In genomic region chr9:34989056-34989945, GRCh38 we compare ENCODE assay signal across 8 cellular contexts. TPM values are rescaled to one million over a fixed set of nuclear protein-coding genes. Genes with fewer than 3 reads are reported as not detected.
DNase-seq lines count a peak whose midpoint lies in the region; ATAC-seq and TF ChIP-seq lines count a peak whose summit lies in the region.

Gene DNAJB5, plus strand, starts transcription at chr9:34989745. Its CDS starts 886 bp downstream, at chr9:34990631.

- no peaks in the 10 kb centered on the region for H3K27me3 Mint-ChIP-seq in naive thymus-derived CD4-positive, alpha-beta T cell
- H3K27me3 Mint-ChIP-seq in stimulated activated memory B cell treated with anti-CD40 and anti-IgM and Interleukin-4, amounts not matched to agents 10 μg/mL and 1 μg/mL and 100 μg/mL, for 72 hours = peaks cover 9% of the 10 kb centered on the region

- ATAC-seq in naive thymus-derived CD4-positive, alpha-beta T cell = peak; percentile 96
- ATAC-seq in stimulated activated memory B cell treated with anti-CD40 and anti-IgM and Interleukin-4, amounts not matched to agents 10 μg/mL and 1 μg/mL and 100 μg/mL, for 72 hours = peak; percentile 96

- no peaks in the 10 kb centered on the region for H3K36me3 ChIP-seq in naive thymus-derived CD4-positive, alpha-beta T cell (ENCODE audit: control insufficient read depth in 2 of 3, insufficient read depth in 3 of 3, low read length in 3 of 3)

- H3K4me3 ChIP-seq in LNCaP clone FGC (ENCODE audit: low read depth, low read length) (peak within 1 kb of the TSS; percentile 84), fibroblast of mammary gland (ENCODE audit: control insufficient read depth, low read depth, low read length) (peak within 1 kb of the TSS; percentile 66)
- peak within 1 kb of the TSS; percentile 77 for H3K4me3 ChIP-seq in naive thymus-derived CD4-positive, alpha-beta T cell (ENCODE audit: low read length)

- H3K9me3 Mint-ChIP-seq in naive thymus-derived CD4-positive, alpha-beta T cell = no peaks in the 10 kb centered on the region
- no peaks in the 10 kb centered on the region for H3K9me3 Mint-ChIP-seq in stimulated activated memory B cell treated with anti-CD40 and anti-IgM and Interleukin-4, amounts not matched to agents 10 μg/mL and 1 μg/mL and 100 μg/mL, for 72 hours

- POLR2A ChIA-PET in RWPE1 (lab: Yijun Ruan, JAX; ENCODE audit: low non-redundant PET) = interaction anchor here (0.6 kb wide), 1 partner anchor 77 kb away, joined by 4 read pairs; no protein-coding TSS in a partner anchor
- POLR2A ChIA-PET in naive thymus-derived CD4-positive, alpha-beta T cell (lab: Charles Lee) = interaction anchor here (0.8 to 1.0 kb wide), 2 partner anchors 13 to 82 kb away, joined by 3 read pairs; no protein-coding TSS in a partner anchor

- H3K4me3 Mint-ChIP-seq in naive thymus-derived CD4-positive, alpha-beta T cell = peak within 1 kb of the TSS; percentile 85 to 100 (median 96)
- peak within 1 kb of the TSS; percentile 83 for H3K4me3 Mint-ChIP-seq in stimulated activated memory B cell treated with anti-CD40 and anti-IgM and Interleukin-4, amounts not matched to agents 10 μg/mL and 1 μg/mL and 100 μg/mL, for 72 hours

- peaks cover 19 to 37% of the 10 kb centered on the region in 2 donors for H3K4me1 ChIP-seq in naive thymus-derived CD4-positive, alpha-beta T cell (ENCODE audit: control insufficient read depth in 2 of 2, insufficient read depth in 2 of 2, low read length in 2 of 2)

- H3K36me3 Mint-ChIP-seq in naive thymus-derived CD4-positive, alpha-beta T cell = no peaks in the 10 kb centered on the region
- H3K36me3 Mint-ChIP-seq in stimulated activated memory B cell treated with anti-CD40 and anti-IgM and Interleukin-4, amounts not matched to agents 10 μg/mL and 1 μg/mL and 100 μg/mL, for 72 hours = no peaks in the 10 kb centered on the region

- peaks cover 35 to 62% (median 49%) of the 10 kb centered on the region in 7 donors for H3K4me1 Mint-ChIP-seq in naive thymus-derived CD4-positive, alpha-beta T cell
- H3K4me1 Mint-ChIP-seq in stimulated activated memory B cell treated with anti-CD40 and anti-IgM and Interleukin-4, amounts not matched to agents 10 μg/mL and 1 μg/mL and 100 μg/mL, for 72 hours = peaks cover 79% of the 10 kb centered on the region

- DNase-seq in EL = peak; percentile 100
- peak; percentile 100 for DNase-seq in H4 (ENCODE audit: low spot score)
- DNase-seq in LNCaP clone FGC (ENCODE audit: low read depth) = peak; percentile 99
- peak; percentile 100 for DNase-seq in RWPE1 (ENCODE audit: low spot score)
- DNase-seq in activated T-helper 9 cell treated with anti-CD3 and anti-CD28 coated beads, Interleukin-2, amount 50 U/mL, for 16 hours (ENCODE audit: low read depth) = peak; percentile 95
- DNase-seq in fibroblast of mammary gland (ENCODE audit: low read depth) = peak; percentile 100
- peak; percentile 96 to 98 (median 97) for DNase-seq in naive thymus-derived CD4-positive, alpha-beta T cell

- peak within 1 kb of the TSS; percentile 64 to 94 (median 89) for H3K27ac Mint-ChIP-seq in naive thymus-derived CD4-positive, alpha-beta T cell
- peak within 1 kb of the TSS; percentile 81 for H3K27ac Mint-ChIP-seq in stimulated activated memory B cell treated with anti-CD40 and anti-IgM and Interleukin-4, amounts not matched to agents 10 μg/mL and 1 μg/mL and 100 μg/mL, for 72 hours

- no peaks in the 10 kb centered on the region for H3K9me3 ChIP-seq in naive thymus-derived CD4-positive, alpha-beta T cell (ENCODE audit: control insufficient read depth in 2 of 3, low read length in 3 of 3)

- no peaks in the 10 kb centered on the region for H3K27me3 ChIP-seq in naive thymus-derived CD4-positive, alpha-beta T cell (ENCODE audit: control insufficient read depth in 2 of 2, insufficient read depth in 2 of 2, low read length in 2 of 2)

- TF ChIP-seq CTCF in LNCaP clone FGC (IDR thresholded peaks at IDR 0.05; ENCODE audit: control insufficient read depth, extremely low read depth, insufficient read depth) (no peak), RWPE1 (conservative IDR thresholded peaks at IDR 0.05; ENCODE audit: low read depth) (no peak), fibroblast of mammary gland (conservative IDR thresholded peaks at IDR 0.05; ENCODE audit: control insufficient read depth, insufficient read depth, low read depth, low read length) (no peak)

- H3K27ac ChIP-seq in RWPE1 = peak within 1 kb of the TSS; percentile 94
- H3K27ac ChIP-seq in naive thymus-derived CD4-positive, alpha-beta T cell (ENCODE audit: low read depth, low read length) = peak within 1 kb of the TSS; percentile 77

- CTCF ChIA-PET in RWPE1 (lab: Yijun Ruan, JAX) = interaction anchor here (0.6 to 1.3 kb wide), 2 partner anchors 90 to 425 kb away, joined by 3 to 5 read pairs; no protein-coding TSS in a partner anchor
- CTCF ChIA-PET in naive thymus-derived CD4-positive, alpha-beta T cell (lab: Charles Lee) = interaction anchor here (1.5 kb wide), 1 partner anchor 90 kb away, joined by 6 read pairs; no protein-coding TSS in a partner anchor

- intact Hi-C loops in naive thymus-derived CD4-positive, alpha-beta T cell (cut with micrococcal nuclease) = loop anchor here (1.0 to 10.0 kb wide), 24 partner anchors 47 to 942 kb away; partner anchors contain the start of genes KIF24 (in 2 of the 2), NUDT2 (in 2 of the 2), PIGO (in 2 of the 2) and SIGMAR1 (in 2 of the 2)

RNA-seq across cellular contexts. Expression of gene DNAJB5, which starts in this region (rescaled TPM):
- total RNA-seq in H4 (2014; rRNA removed; shearing (Covaris generic)) = 7.2 and 9.2 TPM in 2 replicates
- 1 to 10 TPM; 1.1 to 3.7 (median 1.4) TPM for total RNA-seq in naive thymus-derived CD4-positive, alpha-beta T cell
- 1 to 10 TPM; 3.4 TPM for polyA plus RNA-seq in naive thymus-derived CD4-positive, alpha-beta T cell

Comparison
In these comparisons a context has a peak if more than half of its experiments do, and no peak if none do; other contexts are left out.
1. Peak in every context shown above with its lines: DNase-seq, ATAC-seq, H3K4me3 ChIP-seq and H3K27ac ChIP-seq.